In the genomic region with DNA sequence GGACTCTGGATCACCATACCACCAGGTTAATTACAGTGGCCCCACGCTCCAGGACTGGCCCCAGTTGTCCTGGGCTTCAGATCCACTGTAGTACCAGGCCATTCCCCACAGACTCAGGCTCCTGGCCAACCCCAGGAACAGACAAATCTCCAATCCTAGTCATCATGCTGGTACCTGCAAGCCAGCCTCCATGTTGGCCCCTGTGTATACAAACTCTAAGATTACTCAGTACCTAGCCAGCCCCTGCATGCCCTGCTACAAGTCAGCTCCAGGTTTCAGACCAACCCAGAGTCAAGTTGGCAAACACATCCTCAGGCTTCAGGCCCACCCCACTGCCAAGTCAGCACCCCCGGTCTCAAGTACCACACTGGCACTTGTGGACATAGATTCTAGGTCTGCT, we compare ENCODE assay signal across 33 cellular contexts.
"Had no signal": no experiment of that assay in that cellular context is flagged by ENCODE, and none has a peak within 500 bp of the region (broad histone marks: within the 10 kb centered on the region; RNA-seq: fewer than 3 reads in every experiment).

No MANE protein-coding gene starts in this region.

- ATAC-seq: activated CD8-positive, alpha-beta T cell treated with anti-CD3 and anti-CD28 coated beads for 36 hours; activated naive CD4-positive, alpha-beta T cell treated with anti-CD3 and anti-CD28 coated beads, Interleukin-2, amount 50 U/mL, for 72 hours; activated T-cell treated with anti-CD3 and anti-CD28 coated beads, Interleukin-2, amount 50 U/mL, for 4 hours; activated T-cell treated with anti-CD3 and anti-CD28 coated beads, Interleukin-2, amount 50 U/mL, for 72 hours; activated T-helper 17 cell treated with anti-CD3 and anti-CD28 coated beads, Interleukin-2, amount 50 U/mL, for 72 hours; body of pancreas had no signal

- H3K27me3 ChIP-seq: body of pancreas, brain microvascular endothelial cell had no signal

- FAIRE-seq: TTC549 had no signal

- H3K27ac ChIP-seq: adrenal gland, body of pancreas, brain microvascular endothelial cell, VCaP had no signal

- H3K36me3 ChIP-seq: adrenal gland, brain microvascular endothelial cell had no signal

- H3K9me3 ChIP-seq: adrenal gland, body of pancreas had no signal

- DNase-seq: activated B cell treated with CpG ODN at 0.5 μM for 24 hours; activated CD4-positive, alpha-beta memory T cell treated with anti-CD3 and anti-CD28 coated beads for 36 hours; activated CD4-positive, alpha-beta T cell treated with anti-CD3 and anti-CD28 coated beads for 4 hours; activated CD4-positive, alpha-beta T cell treated with anti-CD3 and anti-CD28 coated beads, Interleukin-2, amount 10 ng/mL, durations not matched to agents 24 days and 14 days; activated CD4-positive, alpha-beta T cell treated with anti-CD3 and anti-CD28 coated beads, Interleukin-2, amount 50 U/mL, for 1 hour; activated CD4-positive, alpha-beta T cell treated with anti-CD3 and anti-CD28 coated beads, Interleukin-2, amount 50 U/mL, for 4 hours; activated CD4-positive, CD25-positive, alpha-beta regulatory T cell treated with anti-CD3 and anti-CD28 coated beads, Interleukin-2, amount 50 U/mL, for 72 hours; activated CD8-positive, alpha-beta memory T cell treated with anti-CD3 and anti-CD28 coated beads, Interleukin-2, amount 50 U/mL, for 4 hours; activated CD8-positive, alpha-beta T cell treated with anti-CD3 and anti-CD28 coated beads for 36 hours; activated effector memory CD4-positive, alpha-beta T cell treated with anti-CD3 and anti-CD28 coated beads, Interleukin-2, amount 50 U/mL, for 16 hours; activated gamma-delta T cell treated with Interleukin-2 at 50 U/mL for 16 hours; activated naive CD4-positive, alpha-beta T cell; activated naive CD4-positive, alpha-beta T cell treated with anti-CD3 and anti-CD28 coated beads for 36 hours; activated naive CD4-positive, alpha-beta T cell treated with anti-CD3 and anti-CD28 coated beads, Interleukin-2, amount 50 U/mL, for 16 hours; activated naive CD8-positive, alpha-beta T cell treated with anti-CD3 and anti-CD28 coated beads for 36 hours; activated T-cell treated with anti-CD3 and anti-CD28 coated beads for 4 hours; activated T-cell treated with anti-CD3 and anti-CD28 coated beads, Interleukin-2, amount 50 U/mL, for 1 hour; activated T-cell treated with anti-CD3 and anti-CD28 coated beads, Interleukin-2, amount 50 U/mL, for 4 hours; activated T-cell treated with anti-CD3 and anti-CD28 coated beads, Interleukin-2, amount 50 U/mL, for 72 hours; adrenal gland; amniotic stem cell; aorta; body of pancreas; brain microvascular endothelial cell; central memory CD4-positive, alpha-beta T cell; SW 1271; T-helper 1 cell; T-helper 2 cell; T-helper 9 cell had no signal

- H3K4me3 ChIP-seq: adrenal gland, body of pancreas had no signal

- H3K4me1 ChIP-seq: adrenal gland, body of pancreas had no signal
